ENCODE assay signal across 1 cellular context in the genomic region with DNA sequence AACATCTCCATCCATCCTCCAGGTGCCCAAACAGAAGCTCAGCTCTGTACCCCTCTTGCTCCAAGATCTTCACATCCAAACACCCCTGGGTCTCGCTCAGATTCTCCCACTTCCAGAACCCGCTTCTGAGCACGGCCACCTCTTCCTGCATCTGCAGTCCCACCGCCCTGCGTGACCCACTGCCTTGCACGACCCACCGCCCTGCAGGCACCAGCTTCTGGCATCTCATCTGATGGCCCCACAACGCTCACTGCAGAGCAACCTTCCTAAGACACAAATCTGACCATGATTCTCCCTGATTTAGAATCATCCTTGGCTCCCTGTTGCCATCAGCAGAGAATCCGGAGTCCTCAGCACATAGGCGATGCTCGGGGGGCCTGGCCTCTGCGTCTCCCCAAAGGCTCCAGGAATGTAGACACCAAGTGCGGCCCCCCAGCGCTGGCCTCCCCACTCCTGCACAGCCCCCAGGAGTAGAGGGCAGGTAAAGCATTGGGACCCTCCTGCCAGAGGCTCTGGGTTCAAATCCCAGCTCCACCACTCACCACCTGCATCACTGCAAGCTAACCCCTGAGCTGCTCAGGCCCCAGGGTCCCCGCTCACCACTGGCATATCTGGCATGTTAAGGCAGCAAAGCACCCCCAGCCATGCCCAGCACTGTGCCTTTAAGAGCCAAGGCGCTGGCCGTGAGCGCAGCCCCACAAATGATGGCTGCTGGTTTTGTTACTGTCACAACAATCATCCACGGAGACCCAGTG.
TF ChIP-seq lines count a peak whose summit lies in the region.

No MANE protein-coding gene starts in this region.

TF ChIP-seq in K562, 482 proteins besides CTCF, POLR2A, EP300 and RAD21:
- TF ChIP-seq IRF2 (CRISPR knock-in tag; IDR thresholded peaks at IDR 0.05), result no peak
- TF ChIP-seq TAF7 (tag; IDR thresholded peaks at IDR 0.05), result no peak
- TF ChIP-seq POLR2H (tag; IDR thresholded peaks at IDR 0.05; ENCODE audit: low read depth), result no peak
- TF ChIP-seq SAFB2 (IDR thresholded peaks at IDR 0.05; ENCODE audit: borderline replicate concordance, low read depth, low read length, severe bottlenecking), result no peak
- TF ChIP-seq ZBTB7A (IDR thresholded peaks at IDR 0.05; ENCODE audit: borderline replicate concordance, control insufficient read depth, low read depth, low read length), result no peak
- TF ChIP-seq EGR1 (conservative IDR thresholded peaks at IDR 0.05), result no peak
- no peak for TF ChIP-seq ZNF445 (CRISPR knock-in tag; IDR thresholded peaks at IDR 0.05; ENCODE audit: low read depth)
- no peak for TF ChIP-seq RBM39 (optimal IDR thresholded peaks at IDR 0.05; ENCODE audit: low read depth, low read length)
- TF ChIP-seq, protein P1, sequence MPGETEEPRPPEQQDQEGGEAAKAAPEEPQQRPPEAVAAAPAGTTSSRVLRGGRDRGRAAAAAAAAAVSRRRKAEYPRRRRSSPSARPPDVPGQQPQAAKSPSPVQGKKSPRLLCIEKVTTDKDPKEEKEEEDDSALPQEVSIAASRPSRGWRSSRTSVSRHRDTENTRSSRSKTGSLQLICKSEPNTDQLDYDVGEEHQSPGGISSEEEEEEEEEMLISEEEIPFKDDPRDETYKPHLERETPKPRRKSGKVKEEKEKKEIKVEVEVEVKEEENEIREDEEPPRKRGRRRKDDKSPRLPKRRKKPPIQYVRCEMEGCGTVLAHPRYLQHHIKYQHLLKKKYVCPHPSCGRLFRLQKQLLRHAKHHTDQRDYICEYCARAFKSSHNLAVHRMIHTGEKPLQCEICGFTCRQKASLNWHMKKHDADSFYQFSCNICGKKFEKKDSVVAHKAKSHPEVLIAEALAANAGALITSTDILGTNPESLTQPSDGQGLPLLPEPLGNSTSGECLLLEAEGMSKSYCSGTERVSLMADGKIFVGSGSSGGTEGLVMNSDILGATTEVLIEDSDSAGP (CRISPR knock-in tag; IDR thresholded peaks at IDR 0.05), result peak; percentile 85
